In the genomic region with DNA sequence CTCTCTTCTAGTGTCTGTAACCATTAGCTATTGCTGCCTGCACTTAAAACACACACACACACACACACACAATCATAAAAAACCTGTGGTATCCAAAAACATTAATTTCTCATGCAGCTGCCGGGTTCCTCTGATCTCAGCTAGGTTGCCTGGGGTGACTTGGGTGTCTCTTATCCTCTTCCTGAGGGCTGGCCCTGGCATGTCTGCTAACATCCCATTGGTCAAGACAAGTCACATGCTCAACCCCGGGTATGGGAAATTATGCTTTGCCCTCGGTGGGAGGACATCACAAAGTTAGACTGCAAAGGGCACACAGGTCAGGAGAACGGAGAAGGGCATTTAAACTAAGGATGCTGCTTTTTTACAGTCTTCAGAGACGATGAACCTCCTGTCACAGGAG, we compare ENCODE assay signal across 9 cellular contexts. TPM values are rescaled to one million over a fixed set of nuclear protein-coding genes. Genes with fewer than 3 reads are reported as not detected.
DNase-seq lines count a peak whose midpoint lies in the region; ATAC-seq, FAIRE-seq and TF ChIP-seq lines count a peak whose summit lies in the region.
"Had no signal": no experiment of that assay in that cellular context is flagged by ENCODE, and none has a peak within 500 bp of the region (broad histone marks: within the 10 kb centered on the region; RNA-seq: fewer than 3 reads in every experiment).

No MANE protein-coding gene starts in this region.

- no peak overlapping the region for H3K18ac ChIP-seq in H1 (ENCODE audit: extremely low read depth, low read length)

- H4K8ac ChIP-seq in H1 (ENCODE audit: extremely low read depth, insufficient read depth, low read length), result no peak overlapping the region

- no peak for TF ChIP-seq EP300 in H1 (IDR thresholded peaks at IDR 0.05; ENCODE audit: borderline replicate concordance in 1 of 2, low read depth in 2 of 2, low read length in 2 of 2)

- H3K36me3 ChIP-seq in H1 (ENCODE audit: control insufficient read depth in 2 of 4, insufficient read depth in 4 of 4, low read length in 3 of 4), result no peaks in the 10 kb centered on the region

- H4K20me1 ChIP-seq in H1 (replicated peaks in 1 of 2; ENCODE audit: control insufficient read depth in 1 of 2, insufficient read depth in 2 of 2, low read length in 2 of 2), result no peaks in the 10 kb centered on the region

- H3K79me1 ChIP-seq in H1 (ENCODE audit: low read depth, low read length), result no peaks in the 10 kb centered on the region

- H4K5ac ChIP-seq in H1 (ENCODE audit: insufficient read length, low read depth, low read length), result no peak overlapping the region

- H2BK12ac ChIP-seq in H1 (ENCODE audit: low read depth, low read length), result no peak overlapping the region

- ATAC-seq in HG02798 (IDR thresholded peaks at IDR 0.05; ENCODE audit: poor library complexity, unreplicated experiment) (peak; percentile 53), HG02981 (IDR thresholded peaks at IDR 0.05; ENCODE audit: unreplicated experiment) (no peak)
- peak; percentile 29 for ATAC-seq in stimulated activated memory B cell treated with anti-CD40 and anti-IgM and Interleukin-4, amounts not matched to agents 10 μg/mL and 1 μg/mL and 100 μg/mL, for 72 hours
- ATAC-seq: Panc1 had no signal

- no peak overlapping the region for H2AK5ac ChIP-seq in H1 (ENCODE audit: low read depth, low read length)

- H3K9me3 Mint-ChIP-seq in stimulated activated memory B cell treated with anti-CD40 and anti-IgM and Interleukin-4, amounts not matched to agents 10 μg/mL and 1 μg/mL and 100 μg/mL, for 72 hours, result peaks cover 3% of the 10 kb centered on the region

- no peaks in the 10 kb centered on the region for H3K27me3 ChIP-seq in H1 (replicated peaks in 1 of 4; ENCODE audit: control insufficient read depth in 3 of 4, extremely low read depth in 1 of 4, insufficient read depth in 3 of 4, low read length in 3 of 4)

- H3K4me1 ChIP-seq in H1 (replicated peaks in 1 of 4; ENCODE audit: control insufficient read depth in 3 of 4, insufficient read depth in 4 of 4, low read length in 3 of 4), result peaks cover 0 to 3% (median under 1%) of the 10 kb centered on the region in 4 experiments; a peak in 1 of 7 replicates

- no peak overlapping the region for H2BK15ac ChIP-seq in H1 (ENCODE audit: low read length)

- H3K4me3 ChIP-seq in H1 (ENCODE audit: extremely low read depth in 1 of 4, insufficient read depth in 2 of 4, low read depth in 3 of 4, low read length in 4 of 4), result no peak overlapping the region

- 0 out of 2 replicates have a peak overlapping the region, but pooled peaks have one; percentile 52 for H2BK5ac ChIP-seq in H1 (ENCODE audit: low read depth, low read length)

- DNase-seq in Daoy (ENCODE audit: low read depth) (peak; percentile 53), SK-N-DZ (ENCODE audit: low spot score) (peak; percentile 83), H1 (ENCODE audit: low read depth in 1 of 2, low spot score in 2 of 2) (no peak), NCI-H2081 treated with DMSO at 0.1 percent for 48 hours (lab: John Stamatoyannopoulos, UW) (no peak), COLO668 (lab: John Stamatoyannopoulos, UW; ENCODE audit: unreplicated experiment) (no peak)

- no peaks in the 10 kb centered on the region for H3K23me2 ChIP-seq in H1 (ENCODE audit: low read depth, low read length)

- peaks cover 16% of the 10 kb centered on the region for H3K4me1 Mint-ChIP-seq in stimulated activated memory B cell treated with anti-CD40 and anti-IgM and Interleukin-4, amounts not matched to agents 10 μg/mL and 1 μg/mL and 100 μg/mL, for 72 hours

- no peak overlapping the region for H3K9ac ChIP-seq in H1 (replicated peaks in 1 of 4; ENCODE audit: extremely low read depth in 1 of 4, low read depth in 3 of 4, low read length in 3 of 4)

- H2BK120ac ChIP-seq in H1 (replicated peaks; ENCODE audit: low read depth, low read length), result no peak overlapping the region

- H3K36me3 Mint-ChIP-seq in stimulated activated memory B cell treated with anti-CD40 and anti-IgM and Interleukin-4, amounts not matched to agents 10 μg/mL and 1 μg/mL and 100 μg/mL, for 72 hours, result no peaks in the 10 kb centered on the region

- no peak overlapping the region for H3K23ac ChIP-seq in H1 (ENCODE audit: insufficient read length)

- H3K56ac ChIP-seq in H1 (replicated peaks; ENCODE audit: insufficient read length, low read depth, low read length), result no peak overlapping the region

- H3K27ac Mint-ChIP-seq in stimulated activated memory B cell treated with anti-CD40 and anti-IgM and Interleukin-4, amounts not matched to agents 10 μg/mL and 1 μg/mL and 100 μg/mL, for 72 hours, result no peak overlapping the region

- TF ChIP-seq RAD21 in H1 (IDR thresholded peaks at IDR 0.05 in 1 of 2, conservative IDR thresholded peaks at IDR 0.05 in 1 of 2; ENCODE audit: low read depth in 2 of 2, low read length in 2 of 2), result no peak

- H4K91ac ChIP-seq in H1 (replicated peaks; ENCODE audit: insufficient read length, low read length), result no peak overlapping the region

- no peak for FAIRE-seq in H1 (lab: Jason Lieb, UNC)

- POLR2A ChIA-PET in H1 (lab: Charles Lee; ENCODE audit: partially characterized antibody), result interaction anchor here (1.1 kb wide), 1 partner anchor 15 kb away, joined by 3 read pairs; no protein-coding TSS in a partner anchor

- H3K14ac ChIP-seq in H1 (ENCODE audit: insufficient read length), result no peak overlapping the region

- CTCF ChIA-PET in H1 (lab: Charles Lee; ENCODE audit: partially characterized antibody), result interaction anchor here (0.6 to 11.2 kb wide), 13 partner anchors 15 to 324 kb away, joined by 3 to 163 read pairs (median 4); partner anchors contain the start of gene FAM222A

- H3K79me2 ChIP-seq in H1 (ENCODE audit: control insufficient read depth in 1 of 2, insufficient read depth in 2 of 2, low read length in 2 of 2), result no peaks in the 10 kb centered on the region

- H3K4me3 Mint-ChIP-seq in stimulated activated memory B cell treated with anti-CD40 and anti-IgM and Interleukin-4, amounts not matched to agents 10 μg/mL and 1 μg/mL and 100 μg/mL, for 72 hours, result peak overlapping the region; percentile 20

- no peaks in the 10 kb centered on the region; a peak in 1 of 4 replicates for H3K9me3 ChIP-seq in H1 (ENCODE audit: insufficient read depth in 2 of 2, low read depth in 1 of 2, low read length in 1 of 2)

- H3K27ac ChIP-seq in H1 (ENCODE audit: low read depth, low read length), result no peak overlapping the region

- peak overlapping the region; percentile 94; the same call in 1 of the 2 replicates for H2AFZ ChIP-seq in H1 (ENCODE audit: low read length)

- TF ChIP-seq POLR2A in H1 (IDR thresholded peaks at IDR 0.05; ENCODE audit: control extremely low read depth in 1 of 2, low read depth in 2 of 2, low read length in 2 of 2), result no peak

- no peak overlapping the region for H3K4ac ChIP-seq in H1 (replicated peaks; ENCODE audit: insufficient read length, low read depth, low read length)

- TF ChIP-seq CTCF in H1 (IDR thresholded peaks at IDR 0.05; ENCODE audit: control extremely low read depth in 1 of 3, insufficient read depth in 1 of 3, low read depth in 1 of 3, low read length in 3 of 3), result no peak

- H2BK20ac ChIP-seq in H1 (ENCODE audit: low read length), result no peak overlapping the region

- WGBS in H1 (ENCODE audit: extremely low coverage in 1 of 2, insufficient coverage in 1 of 2, insufficient read length in 1 of 2, insufficient replicate concordance in 2 of 2, low coverage in 1 of 2, low lambda C conversion rate in 2 of 2, missing lambda C conversion rate in 1 of 2), 2 experiments, result 74% methylated on average over 5 of the region's 5 CpGs; no CpG with 5 or more reads in 1 of the 2 experiments

- H3K4me2 ChIP-seq in H1 (ENCODE audit: insufficient read depth in 1 of 2, low read depth in 2 of 2, low read length in 2 of 2), result no peak overlapping the region

- H3K27me3 Mint-ChIP-seq in stimulated activated memory B cell treated with anti-CD40 and anti-IgM and Interleukin-4, amounts not matched to agents 10 μg/mL and 1 μg/mL and 100 μg/mL, for 72 hours, result peaks cover 8% of the 10 kb centered on the region

TF ChIP-seq in H1, 55 proteins besides CTCF, POLR2A, EP300 and RAD21:
- no peak for TF ChIP-seq JUN (IDR thresholded peaks at IDR 0.05; ENCODE audit: low read depth, low read length)
- TF ChIP-seq USF2 (IDR thresholded peaks at IDR 0.05; ENCODE audit: low read length), result peak; percentile 71

RNA-seq across cellular contexts. Expression of gene TRPV4, which starts 55.7 kb away (rescaled TPM):
- 0.51 and 0.65 TPM in 2 replicates for total RNA-seq in Daoy (2014; rRNA removed; shearing (Covaris generic))
- not detected in 2 replicates for polyA plus RNA-seq in SK-N-DZ (2014; cell fraction: cytosol; rRNA removed)
- not detected in 2 replicates for polyA plus RNA-seq in SK-N-DZ (2014; cell fraction: nucleus; rRNA removed)
- 2.1 and 2.5 TPM in 2 replicates for total RNA-seq in H1 (2021; fragmentation: NEBNext Ultra II Directional; extraction: Animal tissue kit (Norgen Biotek cat#: 25700))
- 6.2 and 6.4 TPM in 2 replicates for polyA plus RNA-seq in H1 (2011; rRNA removed)
- polyA plus RNA-seq in H1 (2011; cell fraction: cytosol; rRNA removed), result 3.3 TPM
- 7.3 TPM for polyA plus RNA-seq in H1 (2011; cell fraction: nucleus; rRNA removed)
- 1.8 to 3.5 TPM (median 2.6 TPM) in 4 replicates for polyA plus RNA-seq in H1 (2012, experiment 1 of 2)
- 2.1 TPM for polyA plus RNA-seq in H1 (2012, experiment 2 of 2)
- polyA plus RNA-seq in H1 (2013, experiment 1 of 2), result 3.2 TPM
- polyA plus RNA-seq in H1 (2013, experiment 2 of 2), result 3.2 TPM
- 6.7 and 9.3 TPM in 2 replicates for polyA minus RNA-seq in H1 (2011; rRNA and poly(A)+ RNA removed)
- 2.4 TPM for polyA minus RNA-seq in H1 (2011; cell fraction: cytosol; rRNA and poly(A)+ RNA removed)
- 4.8 TPM for polyA minus RNA-seq in H1 (2011; cell fraction: nucleus; rRNA and poly(A)+ RNA removed)

Comparison
In these comparisons a context has a peak if more than half of its experiments do, and no peak if none do; other contexts are left out.
1. DNase-seq: peak in Daoy (single experiment) and SK-N-DZ (single experiment); none in H1 (0 of 2), NCI-H2081 treated with DMSO at 0.1 percent for 48 hours (single experiment) and COLO668 (single experiment).